20 cellular contexts compared by ENCODE assay signal in the genomic region with DNA sequence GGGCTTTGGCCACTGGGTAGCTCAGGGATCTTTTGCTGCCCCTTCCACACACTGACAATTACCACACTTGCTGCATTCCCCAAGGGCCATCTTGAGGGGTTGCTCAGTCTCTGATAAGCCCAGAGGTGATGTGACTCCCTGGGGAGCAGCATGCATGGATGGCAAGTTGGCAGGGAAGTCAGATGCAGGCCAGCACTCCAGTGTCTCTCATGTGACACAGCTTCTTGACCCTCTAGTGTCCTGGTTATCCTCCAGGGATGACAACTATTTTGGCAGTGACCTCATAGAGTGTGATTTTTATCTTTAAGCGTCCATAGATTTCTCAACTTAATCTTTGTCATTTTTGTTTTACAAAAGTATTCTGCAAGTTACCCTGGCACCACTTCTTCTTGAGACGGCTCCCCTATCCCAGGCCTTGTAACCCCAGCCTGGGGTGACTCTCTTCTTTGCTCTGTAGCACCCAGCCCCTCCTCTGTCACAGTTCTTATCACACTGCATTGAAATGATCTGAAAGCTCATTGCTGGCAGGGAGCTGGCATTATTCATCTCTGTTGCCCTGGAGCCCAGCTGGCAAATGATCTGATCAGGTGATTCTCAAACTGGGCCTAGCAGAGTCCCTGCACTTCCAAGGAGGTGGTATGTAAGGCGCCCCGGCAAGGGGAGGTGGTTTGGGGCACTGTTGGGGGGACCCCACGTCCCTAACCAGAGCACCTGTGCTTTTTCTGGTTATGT.
A peak's percentile ranks its signal among the peaks of the same experiment; 100 is the strongest.
DNase-seq lines count a peak whose midpoint lies in the region; ATAC-seq and TF ChIP-seq lines count a peak whose summit lies in the region.
"Had no signal": no experiment of that assay in that cellular context is flagged by ENCODE, and none has a peak within 500 bp of the region (broad histone marks: within the 10 kb centered on the region; RNA-seq: fewer than 3 reads in every experiment).

No MANE protein-coding gene starts in this region.

- no peak overlapping the region for H3K27ac Mint-ChIP-seq in activated CD8-positive, alpha-beta memory T cell treated with anti-CD3 and anti-CD28 coated beads, Interleukin-2, amount 10 ng/mL, durations not matched to agents 7 days and 5 days
- no peak overlapping the region for H3K27ac Mint-ChIP-seq in CD4-positive, alpha-beta T cell
- H3K27ac Mint-ChIP-seq: CD8-positive, alpha-beta T cell had no signal

- H3K4me3 Mint-ChIP-seq in activated CD8-positive, alpha-beta memory T cell treated with anti-CD3 and anti-CD28 coated beads, Interleukin-2, amount 10 ng/mL, durations not matched to agents 7 days and 5 days: no peak overlapping the region
- no peak overlapping the region for H3K4me3 Mint-ChIP-seq in CD4-positive, alpha-beta T cell
- H3K4me3 Mint-ChIP-seq: CD8-positive, alpha-beta T cell; naive thymus-derived CD4-positive, alpha-beta T cell had no signal

- H3K4me1 Mint-ChIP-seq in activated CD8-positive, alpha-beta memory T cell treated with anti-CD3 and anti-CD28 coated beads, Interleukin-2, amount 10 ng/mL, durations not matched to agents 7 days and 5 days: peaks cover 19% of the 10 kb centered on the region
- H3K4me1 Mint-ChIP-seq in CD4-positive, alpha-beta T cell (ENCODE audit: low read depth): peaks cover 7% of the 10 kb centered on the region

- POLR2A ChIA-PET in CD4-positive, alpha-beta T cell (lab: Charles Lee): no interaction called here

- H3K36me3 ChIP-seq in body of pancreas (replicated peaks in 1 of 2; ENCODE audit: insufficient read depth in 1 of 2, low read depth in 2 of 2) (no peaks in the 10 kb centered on the region), lung (ENCODE audit: control insufficient read depth in 2 of 2, insufficient read depth in 2 of 2, low read length in 2 of 2) (no peaks in the 10 kb centered on the region), tibial artery (no peaks in the 10 kb centered on the region)
- H3K36me3 ChIP-seq: lower lobe of right lung, prostate gland, uterus had no signal

- H3K27ac ChIP-seq in body of pancreas (peak overlapping the region; percentile 39 to 67 (median 54)), lung (ENCODE audit: low read depth in 1 of 2, low read length in 1 of 2) (peak overlapping the region; percentile 33 to 65), tibial artery (peak overlapping the region; percentile 59 to 85)
- H3K27ac ChIP-seq in CD4-positive, alpha-beta T cell (ENCODE audit: low read depth, low read length): no peak overlapping the region
- H3K27ac ChIP-seq: lower lobe of right lung, prostate gland, uterus had no signal

- no peak for TF ChIP-seq CTCF in body of pancreas (IDR thresholded peaks at IDR 0.05)
- no peak for TF ChIP-seq CTCF in lung (IDR thresholded peaks at IDR 0.05; ENCODE audit: control extremely low read depth, extremely low read depth)
- TF ChIP-seq CTCF in tibial artery (IDR thresholded peaks at IDR 0.05): no peak
- no peak for TF ChIP-seq CTCF in CD4-positive, alpha-beta T cell (IDR thresholded peaks at IDR 0.05)

- CTCF ChIA-PET in activated CD8-positive, alpha-beta memory T cell treated with anti-CD3 and anti-CD28 coated beads, Interleukin-2, amount 10 ng/mL, durations not matched to agents 7 days and 5 days (lab: Charles Lee): interaction anchor here (0.8 to 7.4 kb wide), 4 partner anchors 76 to 170 kb away, joined by 3 to 113 read pairs (median 10); no protein-coding TSS in a partner anchor
- CTCF ChIA-PET in CD4-positive, alpha-beta T cell (lab: Charles Lee): no interaction called here

- TF ChIP-seq POLR2A in body of pancreas (IDR thresholded peaks at IDR 0.05): no peak

- H3K27me3 Mint-ChIP-seq in activated CD8-positive, alpha-beta memory T cell treated with anti-CD3 and anti-CD28 coated beads, Interleukin-2, amount 10 ng/mL, durations not matched to agents 7 days and 5 days: no peaks in the 10 kb centered on the region
- H3K27me3 Mint-ChIP-seq in CD4-positive, alpha-beta T cell: no peaks in the 10 kb centered on the region

- intact Hi-C loops in body of pancreas (cut with DNase I): no loop called here
- intact Hi-C loops in tibial artery (cut with DNase I; ENCODE audit: low total_unique reads): no loop called here
- intact Hi-C loops in CD4-positive, alpha-beta T cell (cut with DNase I, micrococcal nuclease): loop anchor here in 1 of 2 experiments (5.0 kb wide), 1 partner anchor 166 kb away; no protein-coding TSS in a partner anchor

- H3K4me1 ChIP-seq in body of pancreas: peaks cover 63% of the 10 kb centered on the region
- peaks cover 5% of the 10 kb centered on the region in 2 donors for H3K4me1 ChIP-seq in lung (ENCODE audit: control insufficient read depth in 2 of 2, insufficient read depth in 2 of 2, low read length in 2 of 2)
- H3K4me1 ChIP-seq in tibial artery: peaks cover 0 to 90% (median 36%) of the 10 kb centered on the region in 4 donors
- H3K4me1 ChIP-seq: lower lobe of right lung, prostate gland, uterus had no signal

- no peaks in the 10 kb centered on the region for H3K9me3 Mint-ChIP-seq in activated CD8-positive, alpha-beta memory T cell treated with anti-CD3 and anti-CD28 coated beads, Interleukin-2, amount 10 ng/mL, durations not matched to agents 7 days and 5 days (ENCODE audit: low read depth)
- H3K9me3 Mint-ChIP-seq in CD4-positive, alpha-beta T cell: no peaks in the 10 kb centered on the region
- H3K9me3 Mint-ChIP-seq: CD8-positive, alpha-beta T cell; naive thymus-derived CD4-positive, alpha-beta T cell had no signal

- H3K4me3 ChIP-seq in body of pancreas: no peak overlapping the region
- H3K4me3 ChIP-seq in lung: no peak overlapping the region
- no peak overlapping the region for H3K4me3 ChIP-seq in tibial artery
- H3K4me3 ChIP-seq: lower lobe of right lung, prostate gland, uterus had no signal

- peak; percentile 38 for DNase-seq in activated CD8-positive, alpha-beta memory T cell treated with anti-CD3 and anti-CD28 coated beads, Interleukin-2, amount 10 ng/mL, durations not matched to agents 7 days and 5 days
- no peak for DNase-seq in activated CD8-positive, alpha-beta memory T cell treated with anti-CD3 and anti-CD28 coated beads, Interleukin-2, amount 50 U/mL, for 48 hours
- DNase-seq in body of pancreas: peak in 3 of 4 donors; percentile 47 to 64 (median 63)
- DNase-seq in lung (ENCODE audit: low spot score): no peak
- no peak for DNase-seq in tibial artery
- DNase-seq in NCI-H524 treated with DMSO at 0.1 percent for 48 hours (lab: John Stamatoyannopoulos, UW): no peak
- DNase-seq in CD4-positive, alpha-beta T cell: no peak
- no peak for DNase-seq in inferior parietal cortex (ENCODE audit: extremely low spot score)
- DNase-seq: activated gamma-delta T cell treated with Interleukin-2 at 50 U/mL for 16 hours; CD8-positive, alpha-beta T cell; foreskin melanocyte; Kasumi-1; lower lobe of right lung; naive thymus-derived CD4-positive, alpha-beta T cell; NCI-H510A; SIG-M5; stimulated activated naive CD4-positive, alpha-beta T cell treated with Interleukin-2 at 50 U/mL for 16 hours; T-helper 9 cell; uterus had no signal

- H3K27me3 ChIP-seq in body of pancreas (no peaks in the 10 kb centered on the region), lung (ENCODE audit: control insufficient read depth, insufficient read depth) (no peaks in the 10 kb centered on the region), tibial artery (no peaks in the 10 kb centered on the region)
- H3K27me3 ChIP-seq in CD4-positive, alpha-beta T cell (ENCODE audit: control insufficient read depth, insufficient read depth, low read length): no peaks in the 10 kb centered on the region
- H3K27me3 ChIP-seq: uterus had no signal

- WGBS in body of pancreas, 2 donors: 23 to 42% methylated on average over 5 of the region's 5 CpGs
- 78 to 90% methylated on average over 5 of the region's 5 CpGs for WGBS in lung, 2 donors

- ATAC-seq in activated CD8-positive, alpha-beta memory T cell treated with anti-CD3 and anti-CD28 coated beads, Interleukin-2, amount 10 ng/mL, durations not matched to agents 7 days and 5 days: no peak
- ATAC-seq in body of pancreas (peak; percentile 25), lung (ENCODE audit: insufficient read depth, low FRiP score) (no peak)
- ATAC-seq in CD4-positive, alpha-beta T cell (ENCODE audit: poor library complexity): no peak
- ATAC-seq: CD8-positive, alpha-beta T cell; lower lobe of right lung; naive thymus-derived CD4-positive, alpha-beta T cell had no signal

- H3K9me3 ChIP-seq in body of pancreas: no peaks in the 10 kb centered on the region
- no peaks in the 10 kb centered on the region for H3K9me3 ChIP-seq in lung (ENCODE audit: control insufficient read depth in 2 of 2, insufficient read depth in 1 of 2, low read length in 1 of 2)
- H3K9me3 ChIP-seq in tibial artery: no peaks in the 10 kb centered on the region
- H3K9me3 ChIP-seq in CD4-positive, alpha-beta T cell (ENCODE audit: control insufficient read depth, low read length): no peaks in the 10 kb centered on the region
- H3K9me3 ChIP-seq: lower lobe of right lung, prostate gland, uterus had no signal

- H3K36me3 Mint-ChIP-seq in activated CD8-positive, alpha-beta memory T cell treated with anti-CD3 and anti-CD28 coated beads, Interleukin-2, amount 10 ng/mL, durations not matched to agents 7 days and 5 days: no peaks in the 10 kb centered on the region
- H3K36me3 Mint-ChIP-seq in CD4-positive, alpha-beta T cell (ENCODE audit: low read depth): no peaks in the 10 kb centered on the region
- H3K36me3 Mint-ChIP-seq: CD8-positive, alpha-beta T cell; naive thymus-derived CD4-positive, alpha-beta T cell had no signal

Comparison
In these comparisons a context has a peak if more than half of its experiments do, and no peak if none do; other contexts are left out.
1. DNase-seq: peak in activated CD8-positive, alpha-beta memory T cell treated with anti-CD3 and anti-CD28 coated beads, Interleukin-2, amount 10 ng/mL, durations not matched to agents 7 days and 5 days (single experiment) and body of pancreas (3 of 4); none in activated CD8-positive, alpha-beta memory T cell treated with anti-CD3 and anti-CD28 coated beads, Interleukin-2, amount 50 U/mL, for 48 hours (single experiment), lung (single experiment), tibial artery (0 of 2), NCI-H524 treated with DMSO at 0.1 percent for 48 hours (single experiment), CD4-positive, alpha-beta T cell (0 of 10) and inferior parietal cortex (single experiment).